In genomic region chr18:7614030-7614429, GRCh38 we compare ENCODE assay signal across 8 cellular contexts.
"Had no signal": no experiment of that assay in that cellular context is flagged by ENCODE, and none has a peak within 500 bp of the region (broad histone marks: within the 10 kb centered on the region; RNA-seq: fewer than 3 reads in every experiment).

No MANE protein-coding gene starts in this region.

- DNase-seq: H9, HCEC 1CT, KG1 had no signal

- H3K27ac Mint-ChIP-seq: GM23338, H9 had no signal

- H3K4me3 ChIP-seq: GM23338, K562 had no signal

- H2AFZ ChIP-seq: GM23338 had no signal

- ATAC-seq: GM23338, K562 had no signal

- FAIRE-seq: H1, H54, HTR-8/SVneo, K562 had no signal

- H3K4me2 ChIP-seq: GM23338 had no signal

- H3K4me3 Mint-ChIP-seq: GM23338, H9 had no signal

- H3K9me3 Mint-ChIP-seq: GM23338 had no signal
